Comparison of ENCODE assay signal across 8 cellular contexts in genomic region chr13:19148561-19148960, GRCh38. TPM values are rescaled to one million over a fixed set of nuclear protein-coding genes. Genes with fewer than 3 reads are reported as not detected.
"Had no signal": no experiment of that assay in that cellular context is flagged by ENCODE, and none has a peak within 500 bp of the region (broad histone marks: within the 10 kb centered on the region; RNA-seq: fewer than 3 reads in every experiment).

No MANE protein-coding gene starts in this region.

- DNase-seq: IMR-90, KBM-7, KG1 had no signal

- H3K27ac Mint-ChIP-seq: IgD-negative memory B cell had no signal

- ATAC-seq: HepG2 had no signal

- FAIRE-seq: HepG2, HTR-8/SVneo had no signal

- H3K36me3 Mint-ChIP-seq: IgD-negative memory B cell had no signal

- H3K4me3 Mint-ChIP-seq: IgD-negative memory B cell had no signal

- H3K27ac ChIP-seq: HL-60 had no signal

RNA-seq across cellular contexts. Expression of gene TUBA3C, which starts 33.1 kb away (rescaled TPM):
- total RNA-seq: HepG2, HT-29, IMR-90 had no signal
- polyA plus RNA-seq: HepG2, IgD-negative memory B cell, IMR-90 had no signal
